8 cellular contexts compared by ENCODE assay signal in the genomic region with DNA sequence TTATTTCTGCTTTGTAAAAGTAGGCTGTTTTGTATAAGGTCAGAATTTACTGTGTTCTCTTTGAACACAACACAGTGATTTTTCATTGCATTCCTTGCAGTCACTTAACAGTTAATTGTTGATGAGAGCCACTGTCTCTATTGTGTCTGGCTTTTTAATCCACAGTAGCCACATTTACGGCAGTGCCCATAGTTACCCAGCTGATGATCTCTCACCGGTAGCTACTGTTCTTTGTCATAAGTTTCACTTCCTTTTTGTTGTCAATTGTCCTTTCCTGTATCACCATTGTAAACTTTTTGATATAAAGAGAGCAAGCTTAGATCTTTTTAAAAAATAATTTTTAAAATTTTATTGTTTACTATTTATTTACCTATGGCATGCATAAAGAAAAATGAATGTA.
DNase-seq lines count a peak whose midpoint lies in the region; ATAC-seq, FAIRE-seq and TF ChIP-seq lines count a peak whose summit lies in the region.
"Not testable (repeated sequence)": the region's sequence is repeated elsewhere in the genome, so short reads cannot be mapped to it uniquely, and the experiment has no call there.

No MANE protein-coding gene starts in this region.

- peak; percentile 63 for FAIRE-seq in GM12892 (lab: Jason Lieb, UNC)

- not testable (repeated sequence) for TF ChIP-seq POLR2A in GM12892 (IDR thresholded peaks at IDR 0.05; ENCODE audit: low read depth, low read length)

- not testable (repeated sequence) for DNase-seq in GM12892 (ENCODE audit: insufficient read length)
- DNase-seq in NOMO-1 (lab: John Stamatoyannopoulos, UW; ENCODE audit: unreplicated experiment in 2 of 2): peak; percentile 0 to 47
- DNase-seq in myocyte (ENCODE audit: low read depth): peak; percentile 16

- ATAC-seq in GM19023 (IDR thresholded peaks at IDR 0.05; ENCODE audit: unreplicated experiment) (peak; percentile 97), GM21381 (IDR thresholded peaks at IDR 0.05; ENCODE audit: unreplicated experiment) (peak; percentile 100), HG02678 (IDR thresholded peaks at IDR 0.05; ENCODE audit: unreplicated experiment) (peak; percentile 100), HG03103 (IDR thresholded peaks at IDR 0.05; ENCODE audit: low read depth, unreplicated experiment) (peak; percentile 98), HG03571 (IDR thresholded peaks at IDR 0.05; ENCODE audit: unreplicated experiment) (peak; percentile 100)
